Comparison of ENCODE assay signal across 24 cellular contexts in the genomic region with DNA sequence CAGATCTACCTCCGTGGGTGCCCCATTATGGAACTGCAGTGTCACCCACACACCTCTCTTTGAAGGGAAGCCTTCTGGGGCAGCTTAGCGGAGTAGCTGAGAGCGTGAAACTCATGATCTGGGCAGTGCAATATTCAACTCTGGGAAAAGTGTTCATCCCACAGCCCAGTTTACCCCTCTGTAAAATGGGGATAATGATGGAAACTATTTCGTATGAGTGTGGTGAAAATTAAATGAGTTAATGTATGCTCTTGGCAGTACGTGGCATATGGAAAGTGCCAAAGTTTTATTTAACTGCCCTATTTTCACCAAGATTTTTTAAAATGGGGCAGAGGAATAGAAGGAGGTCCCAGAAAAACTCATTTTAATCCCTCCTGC. TPM values are rescaled to one million over a fixed set of nuclear protein-coding genes. Genes with fewer than 3 reads are reported as not detected.
A peak's percentile ranks its signal among the peaks of the same experiment; 100 is the strongest.
DNase-seq lines count a peak whose midpoint lies in the region; ATAC-seq, FAIRE-seq and TF ChIP-seq lines count a peak whose summit lies in the region.
"Had no signal": no experiment of that assay in that cellular context is flagged by ENCODE, and none has a peak within 500 bp of the region (broad histone marks: within the 10 kb centered on the region; RNA-seq: fewer than 3 reads in every experiment).

No MANE protein-coding gene starts in this region.

- no peak overlapping the region for H3K4me3 ChIP-seq in GM23338
- no peak overlapping the region for H3K4me3 ChIP-seq in H1 (ENCODE audit: extremely low read depth in 1 of 4, insufficient read depth in 2 of 4, low read depth in 3 of 4, low read length in 4 of 4)
- no peak overlapping the region for H3K4me3 ChIP-seq in trophoblast cell (ENCODE audit: low read depth, low read length)
- no peak overlapping the region for H3K4me3 ChIP-seq in esophagus muscularis mucosa
- H3K4me3 ChIP-seq: A549; BLaER1 treated with 17β-estradiol and CSF1 and Interleukin-3, amounts not matched to agents 10 nM and 100 nM had no signal

- no peaks in the 10 kb centered on the region for H3K79me2 ChIP-seq in GM23338 (replicated peaks; ENCODE audit: insufficient read depth)
- no peaks in the 10 kb centered on the region for H3K79me2 ChIP-seq in H1 (ENCODE audit: control insufficient read depth in 1 of 2, insufficient read depth in 2 of 2, low read length in 2 of 2)
- H3K79me2 ChIP-seq in trophoblast cell (ENCODE audit: control insufficient read depth, insufficient read depth, low read length, poor library complexity), result no peaks in the 10 kb centered on the region

- WGBS in H1 (ENCODE audit: extremely low coverage in 1 of 2, insufficient coverage in 1 of 2, insufficient read length in 1 of 2, insufficient replicate concordance in 2 of 2, low coverage in 1 of 2, low lambda C conversion rate in 2 of 2, missing lambda C conversion rate in 1 of 2), 2 experiments, result 32% methylated on average over 5 of the region's 5 CpGs; no CpG with 5 or more reads in 1 of the 2 experiments
- no CpG with 5 or more reads among the region's 5 CpGs for WGBS in trophoblast cell (ENCODE audit: extremely low coverage, insufficient coverage, insufficient read length)
- WGBS in esophagus muscularis mucosa, result 34% methylated on average over 5 of the region's 5 CpGs

- no peak overlapping the region for H3K4me2 ChIP-seq in GM23338
- H3K4me2 ChIP-seq in H1 (ENCODE audit: insufficient read depth in 1 of 2, low read depth in 2 of 2, low read length in 2 of 2), result peak overlapping the region in 1 of 2 experiments; percentile 7; a peak in 1 of 4 replicates
- H3K4me2 ChIP-seq in trophoblast cell (ENCODE audit: low read length), result no peak overlapping the region
- H3K4me2 ChIP-seq: A549; BLaER1 treated with 17β-estradiol and CSF1 and Interleukin-3, amounts not matched to agents 10 nM and 100 nM had no signal

- H4K20me1 ChIP-seq in GM23338 (replicated peaks; ENCODE audit: insufficient read depth), result peaks cover 35% of the 10 kb centered on the region
- H4K20me1 ChIP-seq in H1 (replicated peaks in 1 of 2; ENCODE audit: control insufficient read depth in 1 of 2, insufficient read depth in 2 of 2, low read length in 2 of 2), result peaks cover 16 to 17% of the 10 kb centered on the region in 2 experiments

- no peaks in the 10 kb centered on the region; the same call in 2 of the 3 replicates for H3K36me3 Mint-ChIP-seq in GM23338 (ENCODE audit: low read depth)
- H3K36me3 Mint-ChIP-seq: CD8-positive, alpha-beta memory T cell had no signal

- TF ChIP-seq EP300 in H1 (IDR thresholded peaks at IDR 0.05; ENCODE audit: borderline replicate concordance in 1 of 2, low read depth in 2 of 2, low read length in 2 of 2) (no peak), esophagus muscularis mucosa (IDR thresholded peaks at IDR 0.05) (no peak)

- H2AK5ac ChIP-seq in H1 (ENCODE audit: low read depth, low read length), result no peak overlapping the region
- no peak overlapping the region for H2AK5ac ChIP-seq in trophoblast cell (ENCODE audit: low read length)

- no peak overlapping the region for H2BK20ac ChIP-seq in H1 (ENCODE audit: low read length)

- H3K9ac ChIP-seq in H1 (replicated peaks in 1 of 4; ENCODE audit: extremely low read depth in 1 of 4, low read depth in 3 of 4, low read length in 3 of 4), result no peak overlapping the region
- no peak overlapping the region for H3K9ac ChIP-seq in trophoblast cell (ENCODE audit: low read length)
- H3K9ac ChIP-seq: BLaER1 treated with 17β-estradiol and CSF1 and Interleukin-3, amounts not matched to agents 10 nM and 100 nM had no signal

- H3K27ac ChIP-seq in GM23338 (ENCODE audit: low read depth), result no peak overlapping the region
- no peak overlapping the region for H3K27ac ChIP-seq in H1 (ENCODE audit: low read depth, low read length)
- H3K27ac ChIP-seq in trophoblast cell (ENCODE audit: low read depth, low read length), result no peak overlapping the region
- no peak overlapping the region for H3K27ac ChIP-seq in esophagus muscularis mucosa (replicated peaks in 1 of 4)
- H3K27ac ChIP-seq: A549; BLaER1 treated with 17β-estradiol and CSF1 and Interleukin-3, amounts not matched to agents 10 nM and 100 nM had no signal

- no peak overlapping the region for H4K8ac ChIP-seq in H1 (ENCODE audit: extremely low read depth, insufficient read depth, low read length)
- no peak overlapping the region for H4K8ac ChIP-seq in trophoblast cell (ENCODE audit: low read depth, low read length)

- H3K27me3 ChIP-seq in GM23338 (ENCODE audit: insufficient read depth) (peaks cover 100% of the 10 kb centered on the region), H1 (replicated peaks in 1 of 4; ENCODE audit: control insufficient read depth in 3 of 4, extremely low read depth in 1 of 4, insufficient read depth in 3 of 4, low read length in 3 of 4) (peaks cover 98 to 100% (median 100%) of the 10 kb centered on the region in 4 experiments), trophoblast cell (ENCODE audit: insufficient read depth, low read length) (peaks cover 84% of the 10 kb centered on the region), esophagus muscularis mucosa (peaks cover 0 to 100% (median 93%) of the 10 kb centered on the region in 4 donors)
- H3K27me3 ChIP-seq: BE2C had no signal

- peaks cover 28% of the 10 kb centered on the region for H3K4me1 ChIP-seq in GM23338 (ENCODE audit: insufficient read depth)
- H3K4me1 ChIP-seq in H1 (replicated peaks in 1 of 4; ENCODE audit: control insufficient read depth in 3 of 4, insufficient read depth in 4 of 4, low read length in 3 of 4), result peaks cover 3 to 16% (median 10%) of the 10 kb centered on the region in 4 experiments; a peak in 5 of 7 replicates
- peaks cover under 1 to 4% of the 10 kb centered on the region in 2 experiments for H3K4me1 ChIP-seq in trophoblast cell (ENCODE audit: control insufficient read depth in 1 of 2, insufficient read depth in 2 of 2, low read length in 2 of 2)
- peaks cover 14 to 35% (median 26%) of the 10 kb centered on the region in 4 donors for H3K4me1 ChIP-seq in esophagus muscularis mucosa
- H3K4me1 ChIP-seq: A549; BE2C; BLaER1 treated with 17β-estradiol and CSF1 and Interleukin-3, amounts not matched to agents 10 nM and 100 nM had no signal

- H3K23me2 ChIP-seq in H1 (ENCODE audit: low read depth, low read length), result no peaks in the 10 kb centered on the region

- H4K5ac ChIP-seq in H1 (ENCODE audit: insufficient read length, low read depth, low read length), result no peak overlapping the region

- H2AFZ ChIP-seq in GM23338, result no peak overlapping the region
- H2AFZ ChIP-seq in H1 (ENCODE audit: low read length), result no peak overlapping the region
- no peak overlapping the region for H2AFZ ChIP-seq in trophoblast cell (ENCODE audit: insufficient read depth, low read length, poor library complexity)

- no peaks in the 10 kb centered on the region; the same call in 2 of the 3 replicates for H3K9me3 Mint-ChIP-seq in GM23338

- no peak for DNase-seq in GM23338 (ENCODE audit: low spot score)
- DNase-seq in H1 (ENCODE audit: low read depth in 1 of 2, low spot score in 2 of 2), result no peak
- no peak for DNase-seq in trophoblast cell
- DNase-seq in esophagus muscularis mucosa (ENCODE audit: extremely low spot score), result no peak
- DNase-seq: 8988T; ACHN; AML-193; BE2C; CD4-positive, alpha-beta T cell; CD8-positive, alpha-beta memory T cell; DMS53; DMS79 treated with DMSO at 0.1 percent for 48 hours; GF-D8 had no signal

- no peak overlapping the region for H3K4me3 Mint-ChIP-seq in GM23338
- H3K4me3 Mint-ChIP-seq: CD4-positive, alpha-beta T cell; CD8-positive, alpha-beta memory T cell; H9 had no signal

- H3K4ac ChIP-seq in H1 (replicated peaks; ENCODE audit: insufficient read length, low read depth, low read length) (no peak overlapping the region), trophoblast cell (ENCODE audit: low read depth, low read length) (no peak overlapping the region)

- TF ChIP-seq POLR2A in H1 (IDR thresholded peaks at IDR 0.05; ENCODE audit: control extremely low read depth in 1 of 2, low read depth in 2 of 2, low read length in 2 of 2), result no peak
- no peak for TF ChIP-seq POLR2A in esophagus muscularis mucosa (IDR thresholded peaks at IDR 0.05; ENCODE audit: low read depth)

- TF ChIP-seq CTCF in GM23338 (conservative IDR thresholded peaks at IDR 0.05; ENCODE audit: low read depth in 2 of 2), result no peak
- TF ChIP-seq CTCF in H1 (IDR thresholded peaks at IDR 0.05; ENCODE audit: control extremely low read depth in 1 of 3, insufficient read depth in 1 of 3, low read depth in 1 of 3, low read length in 3 of 3), result no peak
- no peak for TF ChIP-seq CTCF in esophagus muscularis mucosa (IDR thresholded peaks at IDR 0.05)

- no peaks in the 10 kb centered on the region for H3K9me2 ChIP-seq in GM23338 (ENCODE audit: insufficient read depth)

- no peaks in the 10 kb centered on the region; the same call in 1 of the 2 replicates for H3K36me3 ChIP-seq in GM23338 (ENCODE audit: insufficient read depth)
- peaks cover 0 to 4% (median 0%) of the 10 kb centered on the region in 4 experiments; a peak in 1 of 8 replicates for H3K36me3 ChIP-seq in H1 (ENCODE audit: control insufficient read depth in 2 of 4, insufficient read depth in 4 of 4, low read length in 3 of 4)
- H3K36me3 ChIP-seq in trophoblast cell (ENCODE audit: control insufficient read depth in 1 of 2, insufficient read depth in 2 of 2, low read length in 2 of 2), result no peaks in the 10 kb centered on the region
- H3K36me3 ChIP-seq in esophagus muscularis mucosa, result no peaks in the 10 kb centered on the region
- H3K36me3 ChIP-seq: BE2C; BLaER1 treated with 17β-estradiol and CSF1 and Interleukin-3, amounts not matched to agents 10 nM and 100 nM had no signal

- peaks cover 16% of the 10 kb centered on the region for H3F3A ChIP-seq in GM23338 (replicated peaks; ENCODE audit: low read depth)

- H3K9me3 ChIP-seq in H1 (ENCODE audit: insufficient read depth in 2 of 2, low read depth in 1 of 2, low read length in 1 of 2) (no peaks in the 10 kb centered on the region), trophoblast cell (ENCODE audit: insufficient read depth, low read depth, low read length) (peaks cover 10% of the 10 kb centered on the region), esophagus muscularis mucosa (no peaks in the 10 kb centered on the region)
- H3K9me3 ChIP-seq: A549, BE2C had no signal

- no peak overlapping the region for H3K56ac ChIP-seq in H1 (replicated peaks; ENCODE audit: insufficient read length, low read depth, low read length)

- H2BK120ac ChIP-seq in H1 (replicated peaks; ENCODE audit: low read depth, low read length), result no peak overlapping the region
- H2BK120ac ChIP-seq in trophoblast cell (ENCODE audit: insufficient read depth, low read length, poor library complexity), result no peak overlapping the region

- H2BK12ac ChIP-seq in H1 (ENCODE audit: low read depth, low read length) (no peak overlapping the region), trophoblast cell (ENCODE audit: low read length) (no peak overlapping the region)

- CTCF ChIA-PET in H1 (lab: Charles Lee; ENCODE audit: partially characterized antibody), result interaction anchor here (0.8 to 3.7 kb wide), 5 partner anchors 8 to 705 kb away, joined by 3 to 26 read pairs (median 5); no protein-coding TSS in a partner anchor

- FAIRE-seq in H1 (lab: Jason Lieb, UNC), result no peak
- FAIRE-seq: A549, GM12891, GM18507 had no signal

- H2BK5ac ChIP-seq in H1 (ENCODE audit: low read depth, low read length) (no peak overlapping the region), trophoblast cell (ENCODE audit: low read depth, low read length, poor library complexity) (no peak overlapping the region)

- ATAC-seq in GM23338 (no peak), GM19328 (IDR thresholded peaks at IDR 0.05; ENCODE audit: unreplicated experiment) (no peak)
- ATAC-seq: HCT116 had no signal

- peaks cover 100% of the 10 kb centered on the region for H3K27me3 Mint-ChIP-seq in GM23338 (ENCODE audit: insufficient read depth, low read depth, poor library complexity)

- POLR2A ChIA-PET in H1 (lab: Charles Lee; ENCODE audit: partially characterized antibody), result no interaction called here

- H3K18ac ChIP-seq in H1 (ENCODE audit: extremely low read depth, low read length) (no peak overlapping the region), trophoblast cell (ENCODE audit: low read length) (no peak overlapping the region)

- intact Hi-C loops in esophagus muscularis mucosa (cut with DNase I), result no loop called here

- H3K14ac ChIP-seq in H1 (ENCODE audit: insufficient read length), result no peak overlapping the region
- H3K14ac ChIP-seq in trophoblast cell (ENCODE audit: low read length), result no peak overlapping the region

- no peak overlapping the region for H3K27ac Mint-ChIP-seq in GM23338
- H3K27ac Mint-ChIP-seq: CD14-positive monocyte; CD4-positive, alpha-beta T cell; H9 had no signal

- H3K79me1 ChIP-seq in H1 (ENCODE audit: low read depth, low read length) (no peaks in the 10 kb centered on the region), trophoblast cell (ENCODE audit: low read length) (no peaks in the 10 kb centered on the region)

- TF ChIP-seq RAD21 in H1 (IDR thresholded peaks at IDR 0.05 in 1 of 2, conservative IDR thresholded peaks at IDR 0.05 in 1 of 2; ENCODE audit: low read depth in 2 of 2, low read length in 2 of 2), result no peak

- no peak overlapping the region for H4K12ac ChIP-seq in trophoblast cell (ENCODE audit: low read depth, low read length)

- no peak overlapping the region for H4K91ac ChIP-seq in H1 (replicated peaks; ENCODE audit: insufficient read length, low read length)
- H4K91ac ChIP-seq in trophoblast cell (ENCODE audit: low read depth, low read length), result no peak overlapping the region

- H3K4me1 Mint-ChIP-seq in GM23338, result peaks cover 27% of the 10 kb centered on the region; the same call in 2 of the 3 replicates

- no peak overlapping the region for H2BK15ac ChIP-seq in H1 (ENCODE audit: low read length)

- H3K23ac ChIP-seq in H1 (ENCODE audit: insufficient read length) (no peak overlapping the region), trophoblast cell (ENCODE audit: low read length) (peak overlapping the region; percentile 22)

RNA-seq across cellular contexts. Expression of a gene that starts 11.5 kb away (rescaled TPM):
- total RNA-seq in GM23338 (2014; rRNA removed; shearing (Covaris generic)), result 0.03 and 0.04 TPM in 2 replicates
- not detected in 2 replicates for polyA plus RNA-seq in GM23338 (2016; fragmentation: Nextera tagmentation; extraction: Ambion mirVana)
- not detected in 2 replicates for total RNA-seq in H1 (2021; fragmentation: NEBNext Ultra II Directional; extraction: Animal tissue kit (Norgen Biotek cat#: 25700))
- polyA plus RNA-seq in H1 (2011; rRNA removed), result not detected in 2 replicates
- polyA plus RNA-seq in H1 (2011; cell fraction: cytosol; rRNA removed), result not detected
- 0.03 TPM for polyA plus RNA-seq in H1 (2011; cell fraction: nucleus; rRNA removed)
- polyA plus RNA-seq in H1 (2012, experiment 1 of 2), result not detected in 4 replicates
- polyA plus RNA-seq in H1 (2012, experiment 2 of 2), result 0.03 TPM
- polyA plus RNA-seq in H1 (2013, experiment 1 of 2), result not detected
- polyA plus RNA-seq in H1 (2013, experiment 2 of 2), result not detected
- polyA minus RNA-seq in H1 (2011; rRNA and poly(A)+ RNA removed), result not detected in 2 replicates
- polyA minus RNA-seq in H1 (2011; cell fraction: cytosol; rRNA and poly(A)+ RNA removed), result not detected
- not detected for polyA minus RNA-seq in H1 (2011; cell fraction: nucleus; rRNA and poly(A)+ RNA removed)
- polyA plus RNA-seq in trophoblast cell (2013), result 0.03 TPM in 2 replicates
- under 1 TPM in 1 of 4 donors, not detected in 3; 0.11 TPM for total RNA-seq in esophagus muscularis mucosa
- total RNA-seq: CD4-positive, alpha-beta T cell; CD8-positive, alpha-beta memory T cell; Daoy; G401; H4; H9 had no signal
- polyA plus RNA-seq: CD14-positive monocyte; CD8-positive, alpha-beta memory T cell had no signal

RNA-seq across cellular contexts. Expression of a gene that starts 20.2 kb away (rescaled TPM):
- 0.47 TPM in 1 of 2 replicates, not detected in the other for total RNA-seq in GM23338 (2014; rRNA removed; shearing (Covaris generic))
- polyA plus RNA-seq in GM23338 (2016; fragmentation: Nextera tagmentation; extraction: Ambion mirVana), result not detected in 2 replicates
- not detected in 2 replicates for total RNA-seq in H1 (2021; fragmentation: NEBNext Ultra II Directional; extraction: Animal tissue kit (Norgen Biotek cat#: 25700))
- not detected in 2 replicates for polyA plus RNA-seq in H1 (2011; rRNA removed)
- not detected for polyA plus RNA-seq in H1 (2011; cell fraction: cytosol; rRNA removed)
- not detected for polyA plus RNA-seq in H1 (2011; cell fraction: nucleus; rRNA removed)
- polyA plus RNA-seq in H1 (2012, experiment 1 of 2), result not detected in 4 replicates
- polyA plus RNA-seq in H1 (2012, experiment 2 of 2), result not detected
- polyA plus RNA-seq in H1 (2013, experiment 1 of 2), result 0.04 TPM
- polyA plus RNA-seq in H1 (2013, experiment 2 of 2), result not detected
- not detected in 2 replicates for polyA minus RNA-seq in H1 (2011; rRNA and poly(A)+ RNA removed)
- not detected for polyA minus RNA-seq in H1 (2011; cell fraction: cytosol; rRNA and poly(A)+ RNA removed)
- polyA minus RNA-seq in H1 (2011; cell fraction: nucleus; rRNA and poly(A)+ RNA removed), result not detected
- polyA plus RNA-seq in trophoblast cell (2013), result 0.28 and 0.37 TPM in 2 replicates
- total RNA-seq in esophagus muscularis mucosa, result not detected
- total RNA-seq: CD4-positive, alpha-beta T cell; CD8-positive, alpha-beta memory T cell; G401; H9 had no signal
- polyA plus RNA-seq: CD14-positive monocyte; CD8-positive, alpha-beta memory T cell had no signal

RNA-seq across cellular contexts. Expression of a gene that starts 27.3 kb away (rescaled TPM):
- not detected in 2 replicates for total RNA-seq in GM23338 (2014; rRNA removed; shearing (Covaris generic))
- polyA plus RNA-seq in GM23338 (2016; fragmentation: Nextera tagmentation; extraction: Ambion mirVana), result not detected in 2 replicates
- not detected in 2 replicates for total RNA-seq in H1 (2021; fragmentation: NEBNext Ultra II Directional; extraction: Animal tissue kit (Norgen Biotek cat#: 25700))
- not detected in 2 replicates for polyA plus RNA-seq in H1 (2011; rRNA removed)
- polyA plus RNA-seq in H1 (2011; cell fraction: cytosol; rRNA removed), result not detected
- polyA plus RNA-seq in H1 (2011; cell fraction: nucleus; rRNA removed), result not detected
- polyA plus RNA-seq in H1 (2012, experiment 1 of 2), result not detected in 4 replicates
- not detected for polyA plus RNA-seq in H1 (2012, experiment 2 of 2)
- polyA plus RNA-seq in H1 (2013, experiment 1 of 2), result not detected
- polyA plus RNA-seq in H1 (2013, experiment 2 of 2), result not detected
- not detected in 2 replicates for polyA minus RNA-seq in H1 (2011; rRNA and poly(A)+ RNA removed)
- polyA minus RNA-seq in H1 (2011; cell fraction: cytosol; rRNA and poly(A)+ RNA removed), result not detected
- not detected for polyA minus RNA-seq in H1 (2011; cell fraction: nucleus; rRNA and poly(A)+ RNA removed)
- 0.06 and 0.07 TPM in 2 replicates for polyA plus RNA-seq in trophoblast cell (2013)
- not detected for total RNA-seq in esophagus muscularis mucosa
- total RNA-seq: CD4-positive, alpha-beta T cell; CD8-positive, alpha-beta memory T cell; G401; H4; H9 had no signal
- polyA plus RNA-seq: A549; CD14-positive monocyte; CD8-positive, alpha-beta memory T cell had no signal

RNA-seq across cellular contexts. Expression of a gene that starts 34.8 kb away (rescaled TPM):
- total RNA-seq in GM23338 (2014; rRNA removed; shearing (Covaris generic)), result not detected in 2 replicates
- polyA plus RNA-seq in GM23338 (2016; fragmentation: Nextera tagmentation; extraction: Ambion mirVana) (not detected in 2 replicates), H1 (2011; rRNA removed) (not detected in 2 replicates)
- total RNA-seq in H1 (2021; fragmentation: NEBNext Ultra II Directional; extraction: Animal tissue kit (Norgen Biotek cat#: 25700)), result not detected in 2 replicates
- not detected for polyA plus RNA-seq in H1 (2011; cell fraction: cytosol; rRNA removed)
- not detected for polyA plus RNA-seq in H1 (2011; cell fraction: nucleus; rRNA removed)
- not detected in 4 replicates for polyA plus RNA-seq in H1 (2012, experiment 1 of 2)
- not detected for polyA plus RNA-seq in H1 (2012, experiment 2 of 2)
- not detected for polyA plus RNA-seq in H1 (2013, experiment 1 of 2)
- polyA plus RNA-seq in H1 (2013, experiment 2 of 2), result not detected
- not detected in 2 replicates for polyA minus RNA-seq in H1 (2011; rRNA and poly(A)+ RNA removed)
- polyA minus RNA-seq in H1 (2011; cell fraction: cytosol; rRNA and poly(A)+ RNA removed), result not detected
- polyA minus RNA-seq in H1 (2011; cell fraction: nucleus; rRNA and poly(A)+ RNA removed), result not detected
- 2.7 and 3.3 TPM in 2 replicates for polyA plus RNA-seq in trophoblast cell (2013)
- total RNA-seq in esophagus muscularis mucosa, result not detected
- total RNA-seq: CD4-positive, alpha-beta T cell; CD8-positive, alpha-beta memory T cell; G401; H4; H9 had no signal
- polyA plus RNA-seq: CD14-positive monocyte; CD8-positive, alpha-beta memory T cell had no signal

RNA-seq across cellular contexts. Expression of a gene that starts 44.3 kb away (rescaled TPM):
- not detected in 2 replicates for total RNA-seq in GM23338 (2014; rRNA removed; shearing (Covaris generic))
- polyA plus RNA-seq in GM23338 (2016; fragmentation: Nextera tagmentation; extraction: Ambion mirVana), result not detected in 2 replicates
- total RNA-seq in H1 (2021; fragmentation: NEBNext Ultra II Directional; extraction: Animal tissue kit (Norgen Biotek cat#: 25700)), result not detected in 2 replicates
- polyA plus RNA-seq in H1 (2011; rRNA removed), result not detected in 2 replicates
- not detected for polyA plus RNA-seq in H1 (2011; cell fraction: cytosol; rRNA removed)
- polyA plus RNA-seq in H1 (2011; cell fraction: nucleus; rRNA removed), result not detected
- not detected in 4 replicates for polyA plus RNA-seq in H1 (2012, experiment 1 of 2)
- not detected for polyA plus RNA-seq in H1 (2012, experiment 2 of 2)
- polyA plus RNA-seq in H1 (2013, experiment 1 of 2), result not detected
- not detected for polyA plus RNA-seq in H1 (2013, experiment 2 of 2)
- polyA minus RNA-seq in H1 (2011; rRNA and poly(A)+ RNA removed), result not detected in 2 replicates
- not detected for polyA minus RNA-seq in H1 (2011; cell fraction: cytosol; rRNA and poly(A)+ RNA removed)
- not detected for polyA minus RNA-seq in H1 (2011; cell fraction: nucleus; rRNA and poly(A)+ RNA removed)
- 1.4 and 1.6 TPM in 2 replicates for polyA plus RNA-seq in trophoblast cell (2013)
- total RNA-seq in esophagus muscularis mucosa, result under 1 TPM in 2 of 4 donors, not detected in 2; 0.42 to 0.50 TPM
- total RNA-seq: CD4-positive, alpha-beta T cell; CD8-positive, alpha-beta memory T cell; G401; H4; H9 had no signal
- polyA plus RNA-seq: CD14-positive monocyte; CD8-positive, alpha-beta memory T cell had no signal
